ENCODE assay signal across 8 cellular contexts in the genomic region with DNA sequence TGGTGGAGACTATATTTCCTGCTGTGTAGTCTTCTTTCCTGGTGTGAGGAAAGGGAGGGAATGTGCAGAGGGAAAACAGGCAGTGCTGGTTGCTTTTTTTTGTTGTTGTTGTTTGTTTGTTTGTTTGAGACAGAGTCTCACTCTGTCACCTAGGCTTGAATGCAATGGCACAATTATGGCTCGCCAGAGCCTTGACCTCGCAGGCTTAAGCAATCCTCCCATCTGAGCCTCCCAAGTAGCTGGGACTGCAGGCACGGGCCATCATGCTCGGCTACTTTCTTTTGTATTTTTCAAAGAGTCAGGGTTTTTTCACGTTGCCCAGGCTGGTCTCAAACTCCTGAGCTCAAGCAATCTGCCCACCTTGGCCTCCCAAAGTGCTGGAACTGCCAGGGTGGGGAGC.
"Had no signal": no experiment of that assay in that cellular context is flagged by ENCODE, and none has a peak within 500 bp of the region (broad histone marks: within the 10 kb centered on the region; RNA-seq: fewer than 3 reads in every experiment).

No MANE protein-coding gene starts in this region.

- H3K4me3 Mint-ChIP-seq: IgD-negative memory B cell had no signal

- DNase-seq: NCI-H2171, SHP77 had no signal

- H3K9ac ChIP-seq: KMS-11, SK-N-SH had no signal

- H3K4me3 ChIP-seq: K562 had no signal

- H3K36me3 Mint-ChIP-seq: IgD-negative memory B cell had no signal

- H3K27ac ChIP-seq: HL-60, KMS-11, RWPE1 had no signal

- H3K9me3 ChIP-seq: SK-N-SH had no signal

- H3K4me2 ChIP-seq: KMS-11, SK-N-SH had no signal

- H3K27me3 Mint-ChIP-seq: IgD-negative memory B cell had no signal
